ENCODE assay signal across 1 cellular context in the genomic region with DNA sequence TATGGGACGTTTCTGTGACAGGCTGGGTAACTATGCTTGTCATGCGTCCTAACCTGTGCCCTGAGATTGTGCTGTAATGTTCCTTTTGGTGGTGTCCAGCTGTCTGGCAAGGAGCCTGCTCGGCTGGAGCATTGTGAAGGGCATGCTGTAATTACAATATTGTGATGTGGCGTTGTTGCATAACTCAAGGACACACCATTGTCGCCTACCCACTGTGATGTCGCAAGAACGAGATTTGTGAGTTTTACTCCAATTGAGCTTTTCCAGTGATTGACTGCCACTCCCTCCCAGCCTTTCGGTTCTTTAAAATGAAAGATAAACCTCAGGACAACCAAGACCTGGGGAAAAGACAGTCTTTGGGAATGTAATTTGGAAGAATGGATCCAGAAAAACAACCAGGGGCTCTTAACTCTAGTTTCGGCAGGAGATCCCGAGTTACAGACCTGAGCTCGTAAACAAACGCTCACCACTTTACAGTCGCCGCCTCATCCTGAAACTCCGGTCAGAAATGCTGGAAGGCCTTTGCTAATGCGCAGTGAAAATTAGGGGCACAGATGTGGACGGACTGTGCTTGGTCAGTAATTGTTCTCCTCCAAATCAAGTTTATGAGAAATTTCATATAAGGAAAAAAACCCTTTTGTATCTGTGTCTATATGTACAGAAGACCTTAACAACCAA.
TF ChIP-seq lines count a peak whose summit lies in the region.

No MANE protein-coding gene starts in this region.

TF ChIP-seq in Ishikawa, 13 proteins besides CTCF, POLR2A, EP300 and RAD21 (continued from another document):
- no peak for TF ChIP-seq REST (IDR thresholded peaks at IDR 0.05; ENCODE audit: low read depth)
- TF ChIP-seq FOXM1 (IDR thresholded peaks at IDR 0.05; ENCODE audit: borderline replicate concordance, low read depth): no peak; the same call in 1 of the 2 replicates
- peak; percentile 6; the same call in 1 of the 2 replicates for TF ChIP-seq EGR1 (IDR thresholded peaks at IDR 0.05)
- peak; percentile 100 for TF ChIP-seq CEBPB (IDR thresholded peaks at IDR 0.05)
- TF ChIP-seq USF1 (IDR thresholded peaks at IDR 0.05): no peak
- TF ChIP-seq YY1 (IDR thresholded peaks at IDR 0.05; ENCODE audit: low read depth): 0 out of 2 replicates have a peak, but pooled peaks have one; percentile 30
